In the genomic region with DNA sequence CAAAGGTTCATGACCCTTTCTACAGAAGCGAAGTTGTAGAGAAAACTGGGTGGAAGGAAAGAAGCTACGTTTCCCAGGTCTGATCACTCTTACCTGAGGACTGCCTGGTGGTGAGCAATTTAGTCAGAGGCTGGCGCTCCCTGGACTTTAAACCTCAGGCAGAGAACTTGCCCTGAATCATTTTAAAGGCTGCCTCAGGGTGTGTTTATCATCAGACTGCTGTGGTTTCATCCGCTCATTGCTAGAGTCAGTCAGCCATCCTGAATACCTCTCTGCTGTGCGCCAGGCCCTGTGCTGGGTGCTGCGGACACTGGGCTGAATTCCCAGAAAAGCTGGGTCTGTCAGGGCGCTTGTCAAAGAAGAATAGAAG, we compare ENCODE assay signal across 11 cellular contexts. TPM values are rescaled to one million over a fixed set of nuclear protein-coding genes. Genes with fewer than 3 reads are reported as not detected.
DNase-seq lines count a peak whose midpoint lies in the region; ATAC-seq and TF ChIP-seq lines count a peak whose summit lies in the region.
"Had no signal": no experiment of that assay in that cellular context is flagged by ENCODE, and none has a peak within 500 bp of the region (broad histone marks: within the 10 kb centered on the region; RNA-seq: fewer than 3 reads in every experiment).

No MANE protein-coding gene starts in this region.

- peaks cover 14% of the 10 kb centered on the region for H3K4me1 ChIP-seq in osteoblast (ENCODE audit: insufficient read depth, low read length)

- peak; percentile 82 for DNase-seq in ELR (ENCODE audit: low read depth)
- peak; percentile 30 for DNase-seq in RKO (ENCODE audit: low spot score)
- DNase-seq in fibroblast of villous mesenchyme (ENCODE audit: low read depth), result peak; percentile 55
- peak; percentile 69 for DNase-seq in osteoblast (ENCODE audit: insufficient read length, low spot score, missing footprints)
- no peak for DNase-seq in cerebellar nuclear complex (lab: John Stamatoyannopoulos, UW)
- DNase-seq in activated CD8-positive, alpha-beta memory T cell treated with anti-CD3 and anti-CD28 coated beads, Interleukin-2, amount 10 ng/mL, durations not matched to agents 7 days and 5 days, result no peak
- DNase-seq in natural killer cell, result no peak
- DNase-seq in NCI-H2227 treated with DMSO at 0.1 percent for 48 hours (lab: John Stamatoyannopoulos, UW), result no peak
- DNase-seq: activated gamma-delta T cell treated with Interleukin-2 at 50 U/mL for 16 hours, foreskin melanocyte had no signal

- ATAC-seq in activated CD8-positive, alpha-beta memory T cell treated with anti-CD3 and anti-CD28 coated beads, Interleukin-2, amount 10 ng/mL, durations not matched to agents 7 days and 5 days, result no peak
- no peak for ATAC-seq in natural killer cell

- H3K9me3 Mint-ChIP-seq in activated CD8-positive, alpha-beta memory T cell treated with anti-CD3 and anti-CD28 coated beads, Interleukin-2, amount 10 ng/mL, durations not matched to agents 7 days and 5 days (ENCODE audit: low read depth), result peaks cover 2% of the 10 kb centered on the region
- H3K9me3 Mint-ChIP-seq in natural killer cell, result no peaks in the 10 kb centered on the region

- no peak overlapping the region for H3K27ac ChIP-seq in osteoblast (ENCODE audit: low read depth, low read length)
- H3K27ac ChIP-seq: SK-N-MC had no signal

- no peak overlapping the region for H2AFZ ChIP-seq in osteoblast (ENCODE audit: low read length)

- TF ChIP-seq CTCF in fibroblast of villous mesenchyme (IDR thresholded peaks at IDR 0.05; ENCODE audit: insufficient read depth, low read depth, low read length) (no peak), osteoblast (IDR thresholded peaks at IDR 0.05; ENCODE audit: extremely low read depth, low read depth, low read length) (no peak), natural killer cell (IDR thresholded peaks at IDR 0.05) (no peak)

- peaks cover 9% of the 10 kb centered on the region for H3K4me1 Mint-ChIP-seq in activated CD8-positive, alpha-beta memory T cell treated with anti-CD3 and anti-CD28 coated beads, Interleukin-2, amount 10 ng/mL, durations not matched to agents 7 days and 5 days
- peaks cover 7 to 9% of the 10 kb centered on the region in 2 donors for H3K4me1 Mint-ChIP-seq in natural killer cell

- H3K9me3 ChIP-seq in osteoblast (ENCODE audit: low read depth, low read length), result no peaks in the 10 kb centered on the region

- no peak overlapping the region for H3K4me2 ChIP-seq in osteoblast (ENCODE audit: insufficient read depth, low read length)

- H3K79me2 ChIP-seq in osteoblast (ENCODE audit: insufficient read depth, low read length), result no peaks in the 10 kb centered on the region

- no peaks in the 10 kb centered on the region for H4K20me1 ChIP-seq in osteoblast (ENCODE audit: insufficient read depth, low read length)

- no peaks in the 10 kb centered on the region for H3K36me3 ChIP-seq in osteoblast (ENCODE audit: insufficient read depth, low read length)

- CTCF ChIA-PET in activated CD8-positive, alpha-beta memory T cell treated with anti-CD3 and anti-CD28 coated beads, Interleukin-2, amount 10 ng/mL, durations not matched to agents 7 days and 5 days (lab: Charles Lee), result interaction anchor here (2.5 to 2.6 kb wide), 2 partner anchors 12 to 16 kb away, joined by 11 to 16 read pairs; no protein-coding TSS in a partner anchor

- no peaks in the 10 kb centered on the region for H3K36me3 Mint-ChIP-seq in activated CD8-positive, alpha-beta memory T cell treated with anti-CD3 and anti-CD28 coated beads, Interleukin-2, amount 10 ng/mL, durations not matched to agents 7 days and 5 days
- H3K36me3 Mint-ChIP-seq in natural killer cell, result no peaks in the 10 kb centered on the region

- H3K27ac Mint-ChIP-seq in activated CD8-positive, alpha-beta memory T cell treated with anti-CD3 and anti-CD28 coated beads, Interleukin-2, amount 10 ng/mL, durations not matched to agents 7 days and 5 days, result no peak overlapping the region
- H3K27ac Mint-ChIP-seq in natural killer cell, result no peak overlapping the region

- peaks cover 36% of the 10 kb centered on the region for H3K27me3 ChIP-seq in osteoblast (ENCODE audit: insufficient read depth, low read length)

- H3K4me3 Mint-ChIP-seq in activated CD8-positive, alpha-beta memory T cell treated with anti-CD3 and anti-CD28 coated beads, Interleukin-2, amount 10 ng/mL, durations not matched to agents 7 days and 5 days, result no peak overlapping the region
- no peak overlapping the region for H3K4me3 Mint-ChIP-seq in natural killer cell

- intact Hi-C loops in natural killer cell (cut with micrococcal nuclease), result loop anchor here (5.0 kb wide), 1 partner anchor 508 kb away; no protein-coding TSS in a partner anchor

- H3K27me3 Mint-ChIP-seq in activated CD8-positive, alpha-beta memory T cell treated with anti-CD3 and anti-CD28 coated beads, Interleukin-2, amount 10 ng/mL, durations not matched to agents 7 days and 5 days, result peaks cover 26% of the 10 kb centered on the region
- H3K27me3 Mint-ChIP-seq in natural killer cell (ENCODE audit: low read depth in 2 of 2), result peaks cover 21 to 32% of the 10 kb centered on the region in 2 donors

- H3K4me3 ChIP-seq in fibroblast of villous mesenchyme (ENCODE audit: low read depth, low read length), result no peak overlapping the region
- H3K4me3 ChIP-seq in osteoblast (ENCODE audit: insufficient read depth, low read length), result no peak overlapping the region
- H3K4me3 ChIP-seq: SK-N-MC had no signal

RNA-seq across cellular contexts. Expression of gene DTX4, which starts 2.7 kb away (rescaled TPM):
- 2.3 and 4.7 TPM in 2 replicates for total RNA-seq in fibroblast of villous mesenchyme
- total RNA-seq in osteoblast, result under 0.01 and 0.29 TPM in 2 replicates
- total RNA-seq in activated CD8-positive, alpha-beta memory T cell treated with anti-CD3 and anti-CD28 coated beads, Interleukin-2, amount 10 ng/mL, durations not matched to agents 7 days and 5 days, result under 1 TPM; 0.12 to 0.28 TPM
- total RNA-seq in natural killer cell, result under 1 TPM; 0.21 to 0.90 (median 0.59) TPM

RNA-seq across cellular contexts. Expression of gene FAM111A, which starts 32.0 kb away (rescaled TPM):
- total RNA-seq in fibroblast of villous mesenchyme (37.0 and 60.0 TPM in 2 replicates), osteoblast (40.5 and 48.6 TPM in 2 replicates), natural killer cell (100 to 1,000 TPM in 2 of 3 donors, 10 to 100 TPM in 1; 93.7 to 125 (median 102) TPM)
- total RNA-seq in activated CD8-positive, alpha-beta memory T cell treated with anti-CD3 and anti-CD28 coated beads, Interleukin-2, amount 10 ng/mL, durations not matched to agents 7 days and 5 days, result 100 to 1,000 TPM; 136 to 152 TPM

RNA-seq across cellular contexts. Expression of gene MPEG1, which starts 38.1 kb away (rescaled TPM):
- total RNA-seq in fibroblast of villous mesenchyme (not detected in 2 replicates), osteoblast (under 0.01 and 0.36 TPM in 2 replicates), natural killer cell (10 to 100 TPM; 11.1 to 20.0 (median 19.6) TPM)
- total RNA-seq in activated CD8-positive, alpha-beta memory T cell treated with anti-CD3 and anti-CD28 coated beads, Interleukin-2, amount 10 ng/mL, durations not matched to agents 7 days and 5 days, result not detected

Comparison
In these comparisons a context has a peak if more than half of its experiments do, and no peak if none do; other contexts are left out.
1. DNase-seq: peak in ELR (single experiment), RKO (single experiment), fibroblast of villous mesenchyme (single experiment) and osteoblast (single experiment); none in cerebellar nuclear complex (0 of 2), activated CD8-positive, alpha-beta memory T cell treated with anti-CD3 and anti-CD28 coated beads, Interleukin-2, amount 10 ng/mL, durations not matched to agents 7 days and 5 days (single experiment), natural killer cell (single experiment) and NCI-H2227 treated with DMSO at 0.1 percent for 48 hours (single experiment).